20 cellular contexts compared by ENCODE assay signal in the genomic region with DNA sequence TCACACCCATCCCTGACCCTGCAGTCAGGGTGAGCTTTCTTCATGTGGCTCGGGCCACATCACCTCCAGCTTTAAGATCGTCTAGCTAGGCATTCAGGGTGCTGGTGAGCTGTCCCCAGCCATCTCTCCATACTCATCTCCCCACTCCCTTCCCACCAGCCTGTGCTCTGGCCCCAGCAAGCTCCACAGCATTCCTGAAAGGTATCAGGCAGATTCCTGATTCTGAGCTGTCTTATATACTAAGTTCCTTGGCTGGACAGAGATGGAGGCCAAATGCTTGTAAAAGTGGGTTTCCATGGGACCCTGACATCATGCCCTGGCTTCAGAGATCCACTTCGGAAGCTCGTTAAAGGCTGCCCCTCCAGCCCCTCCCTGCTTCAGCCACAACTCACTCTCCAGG. TPM values are rescaled to one million over a fixed set of nuclear protein-coding genes. Genes with fewer than 3 reads are reported as not detected.
DNase-seq lines count a peak whose midpoint lies in the region; FAIRE-seq and TF ChIP-seq lines count a peak whose summit lies in the region.
"Had no signal": no experiment of that assay in that cellular context is flagged by ENCODE, and none has a peak within 500 bp of the region (broad histone marks: within the 10 kb centered on the region; RNA-seq: fewer than 3 reads in every experiment).

No MANE protein-coding gene starts in this region.

- H2BK12ac ChIP-seq in mesenchymal stem cell (ENCODE audit: low read length in 2 of 2): no peak overlapping the region

- H4K91ac ChIP-seq in mesenchymal stem cell (ENCODE audit: low read length): no peak overlapping the region

- H2AFZ ChIP-seq in mesenchymal stem cell (ENCODE audit: low read depth, low read length): peak overlapping the region; percentile 19

- intact Hi-C loops in posterior vena cava (cut with DNase I) (no loop called here), vagina (cut with DNase I) (no loop called here)

- no peak overlapping the region for H2BK15ac ChIP-seq in mesenchymal stem cell (ENCODE audit: low read depth, poor library complexity, severe bottlenecking)

- peaks cover 55% of the 10 kb centered on the region for H3K4me1 Mint-ChIP-seq in brain
- H3K4me1 Mint-ChIP-seq: CD8-positive, alpha-beta memory T cell had no signal

- no peak overlapping the region for H3K14ac ChIP-seq in mesenchymal stem cell (ENCODE audit: low read length in 2 of 2)

- no peak overlapping the region for H2BK5ac ChIP-seq in mesenchymal stem cell (ENCODE audit: low read depth, low read length, poor library complexity, severe bottlenecking)

- H3K4me1 ChIP-seq in mesenchymal stem cell (ENCODE audit: control insufficient read depth, insufficient read depth, low read depth, low read length) (peaks cover 24% of the 10 kb centered on the region), vagina (peaks cover 33% of the 10 kb centered on the region)

- DNase-seq in bronchial epithelial cell (ENCODE audit: low read depth): no peak
- no peak for DNase-seq in mesenchymal stem cell
- DNase-seq in posterior vena cava (ENCODE audit: low spot score): peak; percentile 22
- no peak for DNase-seq in NCI-H446 treated with DMSO at 0.1 percent for 48 hours (lab: John Stamatoyannopoulos, UW)
- DNase-seq in vagina (ENCODE audit: extremely low spot score in 2 of 2): no peak
- no peak for DNase-seq in DMS114 treated with DMSO at 0.1 percent for 48 hours (lab: John Stamatoyannopoulos, UW; ENCODE audit: unreplicated experiment)
- DNase-seq: ACHN; BE2C; C1 segment of cervical spinal cord; CD4-positive, CD25-positive, alpha-beta regulatory T cell; CD8-positive, alpha-beta memory T cell; COR-L47; DMS 273 treated with DMSO at 0.1 percent for 48 hours had no signal

- no peak overlapping the region for H3K18ac ChIP-seq in mesenchymal stem cell (ENCODE audit: low read depth in 1 of 2, low read length in 2 of 2)

- H3K4me3 ChIP-seq in bronchial epithelial cell (ENCODE audit: low read depth, low read length) (no peak overlapping the region), mesenchymal stem cell (ENCODE audit: insufficient read depth in 1 of 2, low read depth in 1 of 2, low read length in 2 of 2) (no peak overlapping the region), vagina (no peak overlapping the region)
- H3K4me3 ChIP-seq: HAP-1 had no signal

- no peak overlapping the region for H3K4ac ChIP-seq in mesenchymal stem cell (ENCODE audit: low read depth in 1 of 2, low read length in 2 of 2)

- TF ChIP-seq CTCF in brain (conservative IDR thresholded peaks at IDR 0.05) (no peak), bronchial epithelial cell (IDR thresholded peaks at IDR 0.05; ENCODE audit: insufficient read depth, low read length, severe bottlenecking) (no peak), vagina (IDR thresholded peaks at IDR 0.05) (no peak)

- FAIRE-seq in bronchial epithelial cell (lab: Jason Lieb, UNC): peak; percentile 58
- FAIRE-seq: A204.1, G401.6, GM12891, GM19239 had no signal

- H3K4me2 ChIP-seq in mesenchymal stem cell (ENCODE audit: low read length, poor library complexity, severe bottlenecking): no peak overlapping the region

- WGBS in mesenchymal stem cell: 72% methylated on average over 4 of the region's 4 CpGs

- no peaks in the 10 kb centered on the region for H3K36me3 ChIP-seq in bronchial epithelial cell (ENCODE audit: control insufficient read depth, insufficient read depth, low read length)
- no peaks in the 10 kb centered on the region for H3K36me3 ChIP-seq in mesenchymal stem cell (ENCODE audit: control insufficient read depth in 1 of 2, insufficient read depth in 2 of 2, low read depth in 1 of 2, low read length in 2 of 2)
- no peaks in the 10 kb centered on the region for H3K36me3 ChIP-seq in vagina
- H3K36me3 ChIP-seq: BE2C, HAP-1 had no signal

- H3K36me3 Mint-ChIP-seq in brain: no peaks in the 10 kb centered on the region
- H3K36me3 Mint-ChIP-seq: CD4-positive, CD25-positive, alpha-beta regulatory T cell; CD8-positive, alpha-beta memory T cell had no signal

- no peak overlapping the region for H3K9ac ChIP-seq in mesenchymal stem cell (ENCODE audit: low read length)

- no peak overlapping the region for H2BK120ac ChIP-seq in mesenchymal stem cell (ENCODE audit: low read depth, low read length)

- no peak overlapping the region for H3K23ac ChIP-seq in mesenchymal stem cell (ENCODE audit: low read length in 2 of 2)

- H4K8ac ChIP-seq in mesenchymal stem cell (ENCODE audit: low read length): no peak overlapping the region

- H3K4me3 Mint-ChIP-seq in brain: no peak overlapping the region
- H3K4me3 Mint-ChIP-seq: CD4-positive, CD25-positive, alpha-beta regulatory T cell; CD8-positive, alpha-beta memory T cell had no signal

- H3K9me3 Mint-ChIP-seq in brain: peaks cover 0 to 3% (median 0%) of the 10 kb centered on the region in 5 experiments
- H3K9me3 Mint-ChIP-seq: CD4-positive, CD25-positive, alpha-beta regulatory T cell had no signal

- H3K79me1 ChIP-seq in mesenchymal stem cell (replicated peaks; ENCODE audit: low read length, poor library complexity, severe bottlenecking): no peaks in the 10 kb centered on the region

- H3K27ac ChIP-seq in mesenchymal stem cell (ENCODE audit: low read length, poor library complexity, severe bottlenecking) (no peak overlapping the region), vagina (no peak overlapping the region)
- H3K27ac ChIP-seq: HL-60 had no signal

- H3K27ac Mint-ChIP-seq in brain: peak overlapping the region in 3 of 5 experiments; percentile 15 to 48 (median 43)
- H3K27ac Mint-ChIP-seq: CD4-positive, CD25-positive, alpha-beta regulatory T cell had no signal

- no peaks in the 10 kb centered on the region for H3K27me3 ChIP-seq in bronchial epithelial cell (ENCODE audit: control insufficient read depth, insufficient read depth, low read length)
- H3K27me3 ChIP-seq in mesenchymal stem cell (ENCODE audit: control insufficient read depth in 1 of 2, insufficient read depth in 1 of 2, low read length in 2 of 2): peaks cover 0 to 12% of the 10 kb centered on the region in 2 experiments
- H3K27me3 ChIP-seq in vagina: no peaks in the 10 kb centered on the region
- H3K27me3 ChIP-seq: BE2C had no signal

- H3K9me3 ChIP-seq in mesenchymal stem cell (ENCODE audit: control insufficient read depth, low read length): no peaks in the 10 kb centered on the region
- H3K9me3 ChIP-seq in vagina: no peaks in the 10 kb centered on the region
- H3K9me3 ChIP-seq: BE2C, HAP-1 had no signal

- TF ChIP-seq POLR2A in vagina (IDR thresholded peaks at IDR 0.05): no peak

- no peak overlapping the region for H2AK5ac ChIP-seq in mesenchymal stem cell (ENCODE audit: low read length, severe bottlenecking)

- H3K27me3 Mint-ChIP-seq in brain: no peaks in the 10 kb centered on the region

RNA-seq across cellular contexts. Expression of gene CILP, which starts 4.0 kb away (rescaled TPM):
- not detected for polyA plus RNA-seq in brain (ENCODE audit: insufficient read depth, low read depth, low replicate concordance)
- under 0.01 TPM in 2 replicates for total RNA-seq in bronchial epithelial cell
- 0.06 TPM for polyA plus RNA-seq in mesenchymal stem cell (2013, experiment 1 of 2)
- polyA plus RNA-seq in mesenchymal stem cell (2013, experiment 2 of 2): 0.05 TPM
- 10 to 100 TPM in 1 of 2 donors, 1 to 10 TPM in 1; 9.6 to 43.4 TPM for total RNA-seq in posterior vena cava
- 129 TPM for total RNA-seq in vagina
- polyA plus RNA-seq: CD4-positive, CD25-positive, alpha-beta regulatory T cell had no signal

RNA-seq across cellular contexts. Expression of gene CLPX, which starts 22.1 kb away (rescaled TPM):
- 13.0 TPM for polyA plus RNA-seq in brain (ENCODE audit: insufficient read depth, low read depth, low replicate concordance)
- total RNA-seq in bronchial epithelial cell (45.3 and 67.5 TPM in 2 replicates), posterior vena cava (10 to 100 TPM; 28.9 to 34.8 TPM), vagina (46.4 TPM)
- 18.8 TPM for polyA plus RNA-seq in mesenchymal stem cell (2013, experiment 1 of 2)
- polyA plus RNA-seq in mesenchymal stem cell (2013, experiment 2 of 2): 20.7 TPM

Comparison
In these comparisons a context has a peak if more than half of its experiments do, and no peak if none do; other contexts are left out.
1. RNA of gene CILP, which starts 4.0 kb away (total RNA-seq): 129 TPM in vagina (single experiment) and 9.6 to 43.4 TPM in posterior vena cava; under 0.01 TPM in bronchial epithelial cell; every median in the first group is over 10 times any median in the second.